Comparison of ENCODE assay signal across 7 cellular contexts in the genomic region with DNA sequence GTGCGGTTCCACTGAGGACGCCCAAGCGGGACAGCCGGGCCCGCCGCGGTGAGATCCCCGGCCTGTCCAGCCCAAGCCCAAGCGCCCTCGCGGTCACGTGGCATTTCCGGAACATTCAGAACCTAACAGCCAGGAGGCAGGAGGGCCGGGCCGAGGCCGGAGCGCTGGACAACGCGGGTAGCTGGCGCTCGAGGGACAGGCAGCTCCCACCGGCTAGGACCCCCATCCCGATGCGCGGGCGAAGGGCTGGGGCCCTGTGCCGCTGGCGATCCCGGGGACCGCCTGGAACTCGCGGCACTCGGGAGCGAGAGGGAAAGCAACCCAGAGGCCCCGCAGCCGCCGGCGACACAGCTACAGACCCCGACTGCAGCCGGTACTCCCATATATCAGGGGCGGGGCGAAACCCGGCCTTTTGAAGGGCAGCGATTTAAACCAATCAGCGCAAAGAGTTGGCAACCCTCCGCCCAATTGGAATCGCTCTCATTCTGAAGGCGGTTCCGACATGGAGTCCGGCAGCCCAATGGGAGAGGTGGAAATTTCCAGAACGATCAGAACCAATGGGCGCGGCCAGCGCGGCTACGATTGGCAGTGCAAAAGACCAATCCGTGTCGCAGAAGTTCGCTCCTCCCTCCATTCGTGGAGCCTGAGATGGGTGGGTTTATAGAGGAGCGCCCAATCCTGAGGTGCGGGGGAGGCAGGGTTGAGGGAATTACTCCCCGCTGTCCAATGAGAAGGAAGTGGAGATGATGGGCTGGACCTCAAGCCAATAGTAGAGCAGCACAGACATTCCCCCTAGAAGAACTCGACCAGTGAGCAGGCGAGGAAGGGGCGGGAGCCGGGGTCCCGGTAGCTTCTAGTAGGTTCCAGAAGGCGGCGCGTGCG. TPM values are rescaled to one million over a fixed set of nuclear protein-coding genes. Genes with fewer than 3 reads are reported as not detected.
A peak's percentile ranks its signal among the peaks of the same experiment; 100 is the strongest.
DNase-seq lines count a peak whose midpoint lies in the region; ATAC-seq, FAIRE-seq and TF ChIP-seq lines count a peak whose summit lies in the region.

A gene (plus strand): TSS at position 849 of the 882 bp plus-strand sequence. CDS start 91 bp downstream, outside the sequence.

- peak within 1 kb of the TSS; percentile 83 for H3K4me2 ChIP-seq in hepatocyte

- peaks cover 18% of the 10 kb centered on the region for H3K79me2 ChIP-seq in hepatocyte

- H4K20me1 ChIP-seq in hepatocyte (ENCODE audit: insufficient read depth, poor library complexity, severe bottlenecking) = peaks cover 21% of the 10 kb centered on the region

- H3K4me3 ChIP-seq in hepatocyte = peak within 1 kb of the TSS; percentile 16

- H3K27me3 ChIP-seq in hepatocyte = no peaks in the 10 kb centered on the region

- H3K27ac ChIP-seq in hepatocyte = peak within 1 kb of the TSS; percentile 80

- H3K9me2 ChIP-seq in hepatocyte (replicated peaks; ENCODE audit: insufficient read depth) = no peaks in the 10 kb centered on the region

- H3K36me3 ChIP-seq in hepatocyte (replicated peaks; ENCODE audit: insufficient read depth, low read depth) = no peaks in the 10 kb centered on the region

- peak within 1 kb of the TSS; percentile 6 for H2AFZ ChIP-seq in hepatocyte

- peak; percentile 98 for FAIRE-seq in GM18507 (lab: Jason Lieb, UNC)

- no peaks in the 10 kb centered on the region for H3K9me3 ChIP-seq in hepatocyte (ENCODE audit: low read depth)

- peak; percentile 82 for ATAC-seq in HG02981 (IDR thresholded peaks at IDR 0.05; ENCODE audit: unreplicated experiment)

- TF ChIP-seq CTCF in hepatocyte (IDR thresholded peaks at IDR 0.05; ENCODE audit: poor library complexity) = peak; percentile 44

- DNase-seq in GM18507 (ENCODE audit: extremely low spot score, insufficient read length, low read depth) (peak; percentile 94), NCI-H2029 treated with DMSO at 0.1 percent for 48 hours (lab: John Stamatoyannopoulos, UW) (peak; percentile 99), T-helper 9 cell (peak; percentile 97), astrocyte of the hippocampus (ENCODE audit: low read depth, low spot score) (peak; percentile 100), hepatocyte (ENCODE audit: low spot score) (peak; percentile 100), retina (peak; percentile 100)

- WGBS in hepatocyte (ENCODE audit: low lambda C conversion rate, missing lambda C conversion rate) = 1% methylated on average over 70 of the region's 72 CpGs

- H3K4me1 ChIP-seq in hepatocyte (ENCODE audit: insufficient read depth) = peaks cover 28% of the 10 kb centered on the region

RNA-seq across cellular contexts. Expression of the gene that starts here (rescaled TPM):
- 113 and 122 TPM in 2 replicates for total RNA-seq in hepatocyte
- 115 and 131 TPM in 2 replicates for polyA plus RNA-seq in hepatocyte

Comparison
In these comparisons a context has a peak if more than half of its experiments do, and no peak if none do; other contexts are left out.
1. Peak in every context shown above with its lines: DNase-seq, ATAC-seq, H3K4me3 ChIP-seq and H3K27ac ChIP-seq.